ENCODE assay signal across 1 cellular context in the genomic region with DNA sequence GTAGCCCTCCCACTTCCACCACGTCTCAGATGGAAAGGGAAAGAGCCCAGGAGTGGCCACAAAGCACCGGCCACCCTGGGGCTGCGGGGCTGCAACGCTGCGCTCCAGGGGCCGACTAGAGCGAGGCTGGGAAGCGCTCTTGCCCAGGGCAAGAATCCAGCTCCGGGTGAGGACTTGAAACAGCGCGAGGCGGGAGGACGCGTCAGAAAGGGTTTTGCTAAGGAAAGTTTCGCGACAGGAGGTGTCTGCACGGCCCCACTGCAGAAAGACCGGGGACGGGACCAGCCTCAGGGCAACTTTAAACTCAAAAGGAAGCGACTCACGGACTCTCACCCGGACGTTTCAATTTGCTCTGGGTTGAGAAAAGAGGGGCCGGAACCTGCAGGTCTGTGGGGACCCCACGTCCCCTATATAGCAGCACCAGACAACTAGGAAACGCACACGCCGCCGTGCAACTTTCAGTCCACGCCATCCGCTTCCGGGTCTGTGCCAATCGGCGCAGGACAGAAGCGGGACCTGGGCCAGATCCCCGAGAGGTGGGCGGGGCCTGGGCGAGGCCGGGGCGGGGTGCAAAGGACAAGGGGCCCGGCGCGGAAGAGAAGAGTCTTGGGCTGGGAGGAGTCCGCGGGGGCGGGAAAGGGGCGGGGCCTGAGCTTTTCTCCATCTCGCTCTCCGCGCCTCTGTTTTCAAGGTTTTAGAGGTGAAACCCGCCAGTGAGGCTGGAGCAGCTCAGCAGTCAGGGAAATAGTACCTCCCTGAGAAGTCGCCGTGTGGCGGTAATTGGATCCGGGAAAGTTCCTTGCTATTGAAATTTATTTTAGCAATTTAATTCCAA.
TF ChIP-seq lines count a peak whose summit lies in the region.

A gene (minus strand): TSS at position 488 of the 835 bp plus-strand sequence. CDS start 6,792 bp downstream, outside the sequence.

TF ChIP-seq in HepG2, 621 proteins besides CTCF, POLR2A, EP300 and RAD21 (continues in another document):
- TF ChIP-seq ZNF883 (CRISPR knock-in tag; IDR thresholded peaks at IDR 0.05; ENCODE audit: not compliant biosample characterization) (no peak), NR2F1 (CRISPR knock-in tag; IDR thresholded peaks at IDR 0.05) (no peak), ZNF446 (CRISPR knock-in tag; IDR thresholded peaks at IDR 0.05) (no peak), NFIC (IDR thresholded peaks at IDR 0.05; ENCODE audit: low read length) (no peak), NFIB (CRISPR knock-in tag; IDR thresholded peaks at IDR 0.05; ENCODE audit: borderline replicate concordance) (no peak), FOXP1 (IDR thresholded peaks at IDR 0.05) (no peak), FOXP1 (CRISPR knock-in tag; IDR thresholded peaks at IDR 0.05) (no peak), ZSCAN30 (CRISPR knock-in tag; IDR thresholded peaks at IDR 0.05) (no peak), DR1 (CRISPR knock-in tag; IDR thresholded peaks at IDR 0.05) (no peak), CAMTA2 (CRISPR knock-in tag; IDR thresholded peaks at IDR 0.05; ENCODE audit: borderline replicate concordance) (no peak), TOPORS (CRISPR knock-in tag; IDR thresholded peaks at IDR 0.05) (peak; percentile 55; the same call in 1 of the 2 replicates), CEBPG (CRISPR knock-in tag; IDR thresholded peaks at IDR 0.05) (peak; percentile 82), NR2F2 (IDR thresholded peaks at IDR 0.05; ENCODE audit: borderline replicate concordance, low read depth) (no peak), NONO (IDR thresholded peaks at IDR 0.05) (no peak), NONO (CRISPR knock-in tag; conservative IDR thresholded peaks at IDR 0.05) (0 out of 2 replicates have a peak, but pooled peaks have one; percentile 42), ZKSCAN8 (CRISPR knock-in tag; IDR thresholded peaks at IDR 0.05; ENCODE audit: borderline replicate concordance) (no peak), POLR2AphosphoS5 (IDR thresholded peaks at IDR 0.05; ENCODE audit: low read depth, low read length) (peak; percentile 82), ZNF333 (CRISPR knock-in tag; IDR thresholded peaks at IDR 0.05; ENCODE audit: borderline replicate concordance) (no peak), SSRP1 (CRISPR knock-in tag; IDR thresholded peaks at IDR 0.05) (no peak), ZFY (CRISPR knock-in tag; IDR thresholded peaks at IDR 0.05) (peak; percentile 57; the same call in 1 of the 2 replicates), ZNF296 (CRISPR knock-in tag; conservative IDR thresholded peaks at IDR 0.05) (no peak), FOXA1 (IDR thresholded peaks at IDR 0.05) (no peak), FOXA1 (CRISPR knock-in tag; IDR thresholded peaks at IDR 0.05) (no peak), ARNTL (CRISPR knock-in tag; IDR thresholded peaks at IDR 0.05) (no peak), ESRRA (CRISPR knock-in tag; IDR thresholded peaks at IDR 0.05; ENCODE audit: low read depth) (no peak), BRCA1 (CRISPR knock-in tag; IDR thresholded peaks at IDR 0.05) (0 out of 2 replicates have a peak, but pooled peaks have one; percentile 84), ZNF75D (CRISPR knock-in tag; IDR thresholded peaks at IDR 0.05; ENCODE audit: borderline replicate concordance) (no peak), PHF5A (CRISPR knock-in tag; IDR thresholded peaks at IDR 0.05; ENCODE audit: low read depth, unreplicated experiment) (no peak)
- TF ChIP-seq, protein P1, sequence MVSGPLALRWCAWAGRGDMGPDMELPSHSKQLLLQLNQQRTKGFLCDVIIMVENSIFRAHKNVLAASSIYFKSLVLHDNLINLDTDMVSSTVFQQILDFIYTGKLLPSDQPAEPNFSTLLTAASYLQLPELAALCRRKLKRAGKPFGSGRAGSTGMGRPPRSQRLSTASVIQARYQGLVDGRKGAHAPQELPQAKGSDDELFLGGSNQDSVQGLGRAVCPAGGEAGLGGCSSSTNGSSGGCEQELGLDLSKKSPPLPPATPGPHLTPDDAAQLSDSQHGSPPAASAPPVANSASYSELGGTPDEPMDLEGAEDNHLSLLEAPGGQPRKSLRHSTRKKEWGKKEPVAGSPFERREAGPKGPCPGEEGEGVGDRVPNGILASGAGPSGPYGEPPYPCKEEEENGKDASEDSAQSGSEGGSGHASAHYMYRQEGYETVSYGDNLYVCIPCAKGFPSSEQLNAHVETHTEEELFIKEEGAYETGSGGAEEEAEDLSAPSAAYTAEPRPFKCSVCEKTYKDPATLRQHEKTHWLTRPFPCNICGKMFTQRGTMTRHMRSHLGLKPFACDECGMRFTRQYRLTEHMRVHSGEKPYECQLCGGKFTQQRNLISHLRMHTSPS (CRISPR knock-in tag; IDR thresholded peaks at IDR 0.05; ENCODE audit: low read depth) = no peak
- TF ChIP-seq, protein P2, sequence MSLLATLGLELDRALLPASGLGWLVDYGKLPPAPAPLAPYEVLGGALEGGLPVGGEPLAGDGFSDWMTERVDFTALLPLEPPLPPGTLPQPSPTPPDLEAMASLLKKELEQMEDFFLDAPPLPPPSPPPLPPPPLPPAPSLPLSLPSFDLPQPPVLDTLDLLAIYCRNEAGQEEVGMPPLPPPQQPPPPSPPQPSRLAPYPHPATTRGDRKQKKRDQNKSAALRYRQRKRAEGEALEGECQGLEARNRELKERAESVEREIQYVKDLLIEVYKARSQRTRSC (CRISPR knock-in tag; IDR thresholded peaks at IDR 0.05; ENCODE audit: low read depth) = no peak
- TF ChIP-seq, protein P3, sequence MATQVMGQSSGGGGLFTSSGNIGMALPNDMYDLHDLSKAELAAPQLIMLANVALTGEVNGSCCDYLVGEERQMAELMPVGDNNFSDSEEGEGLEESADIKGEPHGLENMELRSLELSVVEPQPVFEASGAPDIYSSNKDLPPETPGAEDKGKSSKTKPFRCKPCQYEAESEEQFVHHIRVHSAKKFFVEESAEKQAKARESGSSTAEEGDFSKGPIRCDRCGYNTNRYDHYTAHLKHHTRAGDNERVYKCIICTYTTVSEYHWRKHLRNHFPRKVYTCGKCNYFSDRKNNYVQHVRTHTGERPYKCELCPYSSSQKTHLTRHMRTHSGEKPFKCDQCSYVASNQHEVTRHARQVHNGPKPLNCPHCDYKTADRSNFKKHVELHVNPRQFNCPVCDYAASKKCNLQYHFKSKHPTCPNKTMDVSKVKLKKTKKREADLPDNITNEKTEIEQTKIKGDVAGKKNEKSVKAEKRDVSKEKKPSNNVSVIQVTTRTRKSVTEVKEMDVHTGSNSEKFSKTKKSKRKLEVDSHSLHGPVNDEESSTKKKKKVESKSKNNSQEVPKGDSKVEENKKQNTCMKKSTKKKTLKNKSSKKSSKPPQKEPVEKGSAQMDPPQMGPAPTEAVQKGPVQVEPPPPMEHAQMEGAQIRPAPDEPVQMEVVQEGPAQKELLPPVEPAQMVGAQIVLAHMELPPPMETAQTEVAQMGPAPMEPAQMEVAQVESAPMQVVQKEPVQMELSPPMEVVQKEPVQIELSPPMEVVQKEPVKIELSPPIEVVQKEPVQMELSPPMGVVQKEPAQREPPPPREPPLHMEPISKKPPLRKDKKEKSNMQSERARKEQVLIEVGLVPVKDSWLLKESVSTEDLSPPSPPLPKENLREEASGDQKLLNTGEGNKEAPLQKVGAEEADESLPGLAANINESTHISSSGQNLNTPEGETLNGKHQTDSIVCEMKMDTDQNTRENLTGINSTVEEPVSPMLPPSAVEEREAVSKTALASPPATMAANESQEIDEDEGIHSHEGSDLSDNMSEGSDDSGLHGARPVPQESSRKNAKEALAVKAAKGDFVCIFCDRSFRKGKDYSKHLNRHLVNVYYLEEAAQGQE (IDR thresholded peaks at IDR 0.05; ENCODE audit: borderline replicate concordance in 1 of 2, low read depth in 1 of 2, low read length in 2 of 2) = peak in 1 of 2 experiments; percentile 15; a peak in 1 of 4 replicates
- TF ChIP-seq, protein P4, sequence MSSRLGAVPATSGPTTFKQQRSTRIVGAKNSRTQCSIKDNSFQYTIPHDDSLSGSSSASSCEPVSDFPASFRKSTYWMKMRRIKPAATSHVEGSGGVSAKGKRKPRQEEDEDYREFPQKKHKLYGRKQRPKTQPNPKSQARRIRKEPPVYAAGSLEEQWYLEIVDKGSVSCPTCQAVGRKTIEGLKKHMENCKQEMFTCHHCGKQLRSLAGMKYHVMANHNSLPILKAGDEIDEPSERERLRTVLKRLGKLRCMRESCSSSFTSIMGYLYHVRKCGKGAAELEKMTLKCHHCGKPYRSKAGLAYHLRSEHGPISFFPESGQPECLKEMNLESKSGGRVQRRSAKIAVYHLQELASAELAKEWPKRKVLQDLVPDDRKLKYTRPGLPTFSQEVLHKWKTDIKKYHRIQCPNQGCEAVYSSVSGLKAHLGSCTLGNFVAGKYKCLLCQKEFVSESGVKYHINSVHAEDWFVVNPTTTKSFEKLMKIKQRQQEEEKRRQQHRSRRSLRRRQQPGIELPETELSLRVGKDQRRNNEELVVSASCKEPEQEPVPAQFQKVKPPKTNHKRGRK (CRISPR knock-in tag; IDR thresholded peaks at IDR 0.05) = no peak
- TF ChIP-seq, protein P5, sequence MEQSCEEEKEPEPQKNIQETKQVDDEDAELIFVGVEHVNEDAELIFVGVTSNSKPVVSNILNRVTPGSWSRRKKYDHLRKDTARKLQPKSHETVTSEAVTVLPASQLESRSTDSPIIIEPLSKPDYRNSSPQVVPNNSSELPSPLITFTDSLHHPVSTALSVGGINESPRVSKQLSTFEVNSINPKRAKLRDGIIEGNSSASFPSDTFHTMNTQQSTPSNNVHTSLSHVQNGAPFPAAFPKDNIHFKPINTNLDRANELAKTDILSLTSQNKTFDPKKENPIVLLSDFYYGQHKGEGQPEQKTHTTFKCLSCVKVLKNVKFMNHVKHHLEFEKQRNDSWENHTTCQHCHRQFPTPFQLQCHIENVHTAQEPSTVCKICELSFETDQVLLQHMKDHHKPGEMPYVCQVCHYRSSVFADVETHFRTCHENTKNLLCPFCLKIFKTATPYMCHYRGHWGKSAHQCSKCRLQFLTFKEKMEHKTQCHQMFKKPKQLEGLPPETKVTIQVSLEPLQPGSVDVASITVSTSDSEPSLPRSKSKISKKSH (CRISPR knock-in tag; IDR thresholded peaks at IDR 0.05; ENCODE audit: borderline replicate concordance) = no peak
- TF ChIP-seq, protein P6, sequence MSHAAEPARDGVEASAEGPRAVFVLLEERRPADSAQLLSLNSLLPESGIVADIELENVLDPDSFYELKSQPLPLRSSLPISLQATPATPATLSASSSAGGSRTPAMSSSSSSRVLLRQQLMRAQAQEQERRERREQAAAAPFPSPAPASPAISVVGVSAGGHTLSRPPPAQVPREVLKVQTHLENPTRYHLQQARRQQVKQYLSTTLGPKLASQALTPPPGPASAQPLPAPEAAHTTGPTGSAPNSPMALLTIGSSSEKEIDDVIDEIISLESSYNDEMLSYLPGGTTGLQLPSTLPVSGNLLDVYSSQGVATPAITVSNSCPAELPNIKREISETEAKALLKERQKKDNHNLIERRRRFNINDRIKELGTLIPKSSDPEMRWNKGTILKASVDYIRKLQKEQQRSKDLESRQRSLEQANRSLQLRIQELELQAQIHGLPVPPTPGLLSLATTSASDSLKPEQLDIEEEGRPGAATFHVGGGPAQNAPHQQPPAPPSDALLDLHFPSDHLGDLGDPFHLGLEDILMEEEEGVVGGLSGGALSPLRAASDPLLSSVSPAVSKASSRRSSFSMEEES (CRISPR knock-in tag; IDR thresholded peaks at IDR 0.05) = no peak
- TF ChIP-seq, protein P7, sequence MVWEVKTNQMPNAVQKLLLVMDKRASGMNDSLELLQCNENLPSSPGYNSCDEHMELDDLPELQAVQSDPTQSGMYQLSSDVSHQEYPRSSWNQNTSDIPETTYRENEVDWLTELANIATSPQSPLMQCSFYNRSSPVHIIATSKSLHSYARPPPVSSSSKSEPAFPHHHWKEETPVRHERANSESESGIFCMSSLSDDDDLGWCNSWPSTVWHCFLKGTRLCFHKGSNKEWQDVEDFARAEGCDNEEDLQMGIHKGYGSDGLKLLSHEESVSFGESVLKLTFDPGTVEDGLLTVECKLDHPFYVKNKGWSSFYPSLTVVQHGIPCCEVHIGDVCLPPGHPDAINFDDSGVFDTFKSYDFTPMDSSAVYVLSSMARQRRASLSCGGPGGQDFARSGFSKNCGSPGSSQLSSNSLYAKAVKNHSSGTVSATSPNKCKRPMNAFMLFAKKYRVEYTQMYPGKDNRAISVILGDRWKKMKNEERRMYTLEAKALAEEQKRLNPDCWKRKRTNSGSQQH (CRISPR knock-in tag; IDR thresholded peaks at IDR 0.05; ENCODE audit: low read depth) = peak; percentile 46; the same call in 1 of the 2 replicates
- TF ChIP-seq, protein P8, sequence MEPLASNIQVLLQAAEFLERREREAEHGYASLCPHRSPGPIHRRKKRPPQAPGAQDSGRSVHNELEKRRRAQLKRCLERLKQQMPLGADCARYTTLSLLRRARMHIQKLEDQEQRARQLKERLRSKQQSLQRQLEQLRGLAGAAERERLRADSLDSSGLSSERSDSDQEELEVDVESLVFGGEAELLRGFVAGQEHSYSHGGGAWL (CRISPR knock-in tag; IDR thresholded peaks at IDR 0.05) = no peak; the same call in 1 of the 2 replicates
- TF ChIP-seq, protein P9, sequence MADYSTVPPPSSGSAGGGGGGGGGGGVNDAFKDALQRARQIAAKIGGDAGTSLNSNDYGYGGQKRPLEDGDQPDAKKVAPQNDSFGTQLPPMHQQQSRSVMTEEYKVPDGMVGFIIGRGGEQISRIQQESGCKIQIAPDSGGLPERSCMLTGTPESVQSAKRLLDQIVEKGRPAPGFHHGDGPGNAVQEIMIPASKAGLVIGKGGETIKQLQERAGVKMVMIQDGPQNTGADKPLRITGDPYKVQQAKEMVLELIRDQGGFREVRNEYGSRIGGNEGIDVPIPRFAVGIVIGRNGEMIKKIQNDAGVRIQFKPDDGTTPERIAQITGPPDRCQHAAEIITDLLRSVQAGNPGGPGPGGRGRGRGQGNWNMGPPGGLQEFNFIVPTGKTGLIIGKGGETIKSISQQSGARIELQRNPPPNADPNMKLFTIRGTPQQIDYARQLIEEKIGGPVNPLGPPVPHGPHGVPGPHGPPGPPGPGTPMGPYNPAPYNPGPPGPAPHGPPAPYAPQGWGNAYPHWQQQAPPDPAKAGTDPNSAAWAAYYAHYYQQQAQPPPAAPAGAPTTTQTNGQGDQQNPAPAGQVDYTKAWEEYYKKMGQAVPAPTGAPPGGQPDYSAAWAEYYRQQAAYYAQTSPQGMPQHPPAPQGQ (CRISPR knock-in tag; IDR thresholded peaks at IDR 0.05; ENCODE audit: borderline replicate concordance) = no peak
- TF ChIP-seq, protein P10, sequence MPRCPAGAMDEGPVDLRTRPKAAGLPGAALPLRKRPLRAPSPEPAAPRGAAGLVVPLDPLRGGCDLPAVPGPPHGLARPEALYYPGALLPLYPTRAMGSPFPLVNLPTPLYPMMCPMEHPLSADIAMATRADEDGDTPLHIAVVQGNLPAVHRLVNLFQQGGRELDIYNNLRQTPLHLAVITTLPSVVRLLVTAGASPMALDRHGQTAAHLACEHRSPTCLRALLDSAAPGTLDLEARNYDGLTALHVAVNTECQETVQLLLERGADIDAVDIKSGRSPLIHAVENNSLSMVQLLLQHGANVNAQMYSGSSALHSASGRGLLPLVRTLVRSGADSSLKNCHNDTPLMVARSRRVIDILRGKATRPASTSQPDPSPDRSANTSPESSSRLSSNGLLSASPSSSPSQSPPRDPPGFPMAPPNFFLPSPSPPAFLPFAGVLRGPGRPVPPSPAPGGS (CRISPR knock-in tag; IDR thresholded peaks at IDR 0.05) = no peak
- TF ChIP-seq, protein P11, sequence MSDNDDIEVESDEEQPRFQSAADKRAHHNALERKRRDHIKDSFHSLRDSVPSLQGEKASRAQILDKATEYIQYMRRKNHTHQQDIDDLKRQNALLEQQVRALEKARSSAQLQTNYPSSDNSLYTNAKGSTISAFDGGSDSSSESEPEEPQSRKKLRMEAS (IDR thresholded peaks at IDR 0.05) = peak; percentile 65
- TF ChIP-seq, protein P12, sequence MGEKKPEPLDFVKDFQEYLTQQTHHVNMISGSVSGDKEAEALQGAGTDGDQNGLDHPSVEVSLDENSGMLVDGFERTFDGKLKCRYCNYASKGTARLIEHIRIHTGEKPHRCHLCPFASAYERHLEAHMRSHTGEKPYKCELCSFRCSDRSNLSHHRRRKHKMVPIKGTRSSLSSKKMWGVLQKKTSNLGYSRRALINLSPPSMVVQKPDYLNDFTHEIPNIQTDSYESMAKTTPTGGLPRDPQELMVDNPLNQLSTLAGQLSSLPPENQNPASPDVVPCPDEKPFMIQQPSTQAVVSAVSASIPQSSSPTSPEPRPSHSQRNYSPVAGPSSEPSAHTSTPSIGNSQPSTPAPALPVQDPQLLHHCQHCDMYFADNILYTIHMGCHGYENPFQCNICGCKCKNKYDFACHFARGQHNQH (CRISPR knock-in tag; IDR thresholded peaks at IDR 0.05) = peak; percentile 70
